Comparison of ENCODE assay signal across 2 cellular contexts in the genomic region with DNA sequence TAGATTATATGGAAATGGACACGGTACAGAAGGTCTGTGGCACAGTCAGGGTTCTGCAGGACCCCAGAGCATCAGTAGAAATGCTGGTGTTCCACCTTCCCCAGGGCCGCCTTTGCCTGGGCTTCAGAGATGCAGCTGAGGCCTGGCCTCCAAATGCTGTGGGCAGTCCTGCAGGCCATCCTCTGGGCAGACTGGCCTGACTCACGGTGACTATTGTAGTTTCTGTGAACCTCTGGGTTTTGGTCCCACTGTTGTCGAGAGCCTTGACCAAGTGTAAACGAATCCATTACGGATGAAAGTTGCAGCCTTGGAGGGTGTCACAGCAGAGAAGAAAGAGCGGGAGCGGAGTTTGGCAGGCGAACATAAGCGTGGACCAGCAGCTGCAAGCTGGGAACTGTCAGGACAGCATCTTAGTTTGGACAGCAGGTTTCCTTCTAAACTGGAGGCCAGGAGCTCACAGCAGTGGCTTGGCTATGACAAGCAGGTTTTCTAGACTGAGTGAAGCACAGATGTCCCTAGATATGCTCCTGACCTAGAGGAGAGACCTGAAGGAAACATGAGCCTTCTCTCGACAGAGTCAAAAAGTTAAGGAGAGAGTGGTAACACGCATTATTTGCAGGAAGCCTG.
TF ChIP-seq lines count a peak whose summit lies in the region.

No MANE protein-coding gene starts in this region.

TF ChIP-seq in WTC11, 78 proteins besides CTCF, POLR2A, EP300 and RAD21:
- TF ChIP-seq TP53 (CRISPR knock-in tag; IDR thresholded peaks at IDR 0.05) (no peak), ZNF219 (CRISPR knock-in tag; IDR thresholded peaks at IDR 0.05; ENCODE audit: borderline replicate concordance) (no peak), ZBTB21 (CRISPR knock-in tag; IDR thresholded peaks at IDR 0.05; ENCODE audit: borderline replicate concordance) (no peak)
- TF ChIP-seq, protein P1, sequence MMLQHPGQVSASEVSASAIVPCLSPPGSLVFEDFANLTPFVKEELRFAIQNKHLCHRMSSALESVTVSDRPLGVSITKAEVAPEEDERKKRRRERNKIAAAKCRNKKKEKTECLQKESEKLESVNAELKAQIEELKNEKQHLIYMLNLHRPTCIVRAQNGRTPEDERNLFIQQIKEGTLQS (CRISPR knock-in tag; conservative IDR thresholded peaks at IDR 0.05), result no peak

TF ChIP-seq in HepG2, 621 proteins besides CTCF, POLR2A, EP300 and RAD21:
- TF ChIP-seq, protein P2, sequence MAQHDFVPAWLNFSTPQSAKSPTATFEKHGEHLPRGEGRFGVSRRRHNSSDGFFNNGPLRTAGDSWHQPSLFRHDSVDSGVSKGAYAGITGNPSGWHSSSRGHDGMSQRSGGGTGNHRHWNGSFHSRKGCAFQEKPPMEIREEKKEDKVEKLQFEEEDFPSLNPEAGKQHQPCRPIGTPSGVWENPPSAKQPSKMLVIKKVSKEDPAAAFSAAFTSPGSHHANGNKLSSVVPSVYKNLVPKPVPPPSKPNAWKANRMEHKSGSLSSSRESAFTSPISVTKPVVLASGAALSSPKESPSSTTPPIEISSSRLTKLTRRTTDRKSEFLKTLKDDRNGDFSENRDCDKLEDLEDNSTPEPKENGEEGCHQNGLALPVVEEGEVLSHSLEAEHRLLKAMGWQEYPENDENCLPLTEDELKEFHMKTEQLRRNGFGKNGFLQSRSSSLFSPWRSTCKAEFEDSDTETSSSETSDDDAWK (CRISPR knock-in tag; IDR thresholded peaks at IDR 0.05), result no peak
- TF ChIP-seq RFX3 (CRISPR knock-in tag; IDR thresholded peaks at IDR 0.05), result no peak
